In genomic region chr7:7333610-7334009, GRCh38 we compare ENCODE assay signal across 5 cellular contexts.
"Had no signal": no experiment of that assay in that cellular context is flagged by ENCODE, and none has a peak within 500 bp of the region (broad histone marks: within the 10 kb centered on the region; RNA-seq: fewer than 3 reads in every experiment).

No MANE protein-coding gene starts in this region.

- DNase-seq: H9, HCEC 1CT, IMR-90 had no signal

- H3K27ac Mint-ChIP-seq: GM23338, H9 had no signal

- ATAC-seq: GM23338, K562 had no signal

- H3K4me1 Mint-ChIP-seq: GM23338 had no signal

- H3K4me3 Mint-ChIP-seq: GM23338, H9 had no signal

- H3K9me3 Mint-ChIP-seq: GM23338, H9 had no signal
